Comparison of ENCODE assay signal across 8 cellular contexts in the genomic region with DNA sequence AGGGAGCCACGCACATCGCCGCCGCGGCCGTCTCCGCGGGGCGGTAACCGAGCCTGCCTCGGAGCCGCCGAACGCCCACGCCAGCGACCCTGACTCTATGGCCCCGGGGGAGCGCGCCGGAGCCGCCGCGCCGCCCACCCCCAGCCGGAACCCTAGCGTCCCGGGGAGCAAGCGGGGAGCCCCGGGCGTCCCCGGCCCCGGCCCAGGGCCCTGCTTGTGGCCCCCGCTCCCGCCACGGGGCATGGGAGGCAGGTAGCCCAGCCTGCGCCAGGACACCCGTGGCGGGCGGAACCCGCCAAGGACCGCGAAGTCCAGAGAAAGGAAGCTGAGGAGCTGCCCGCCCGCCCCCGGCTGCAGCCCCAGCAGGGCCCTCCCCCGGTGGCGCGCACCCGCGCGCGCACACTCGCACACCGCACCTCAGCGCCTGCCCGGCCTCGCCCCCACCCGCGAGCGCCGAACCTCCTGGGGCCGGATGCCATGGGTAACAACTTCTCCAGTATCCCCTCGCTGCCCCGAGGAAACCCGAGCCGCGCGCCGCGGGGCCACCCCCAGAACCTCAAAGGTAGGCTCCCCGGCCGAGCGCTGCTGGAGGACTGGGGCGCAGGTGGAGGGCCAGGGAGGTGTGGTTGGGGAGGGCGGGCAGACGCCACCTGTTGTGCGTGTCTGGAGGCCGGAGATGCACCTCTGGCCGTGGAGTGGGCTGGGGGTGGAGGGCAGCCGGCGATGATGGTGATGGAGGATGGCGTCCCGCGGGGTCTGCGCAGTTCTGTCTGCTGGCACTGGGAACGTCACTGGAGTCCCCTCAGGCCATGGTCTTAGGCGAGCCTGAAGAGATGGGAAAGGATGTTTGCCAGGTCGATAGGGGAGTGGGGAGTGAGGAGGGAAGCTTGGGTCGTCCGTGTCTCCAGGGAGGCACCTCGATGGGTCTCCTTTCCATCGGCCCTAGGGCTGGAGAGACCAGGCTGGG. TPM values are rescaled to one million over a fixed set of nuclear protein-coding genes. Genes with fewer than 3 reads are reported as not detected.
DNase-seq lines count a peak whose midpoint lies in the region; ATAC-seq and FAIRE-seq lines count a peak whose summit lies in the region.

No MANE protein-coding gene starts in this region.

- ATAC-seq in HG03460 (IDR thresholded peaks at IDR 0.05; ENCODE audit: unreplicated experiment): no peak
- ATAC-seq in HG03520 (IDR thresholded peaks at IDR 0.05; ENCODE audit: unreplicated experiment): no peak
- no peak for ATAC-seq in HG03095 (IDR thresholded peaks at IDR 0.05; ENCODE audit: unreplicated experiment)

- no CpG with 5 or more reads among the region's 92 CpGs for WGBS in trophoblast cell (ENCODE audit: extremely low coverage, insufficient coverage, insufficient read length)

- H4K8ac ChIP-seq in trophoblast cell (ENCODE audit: low read depth, low read length): no peak overlapping the region

- peak overlapping the region; percentile 70 for H3K4me3 ChIP-seq in trophoblast cell (ENCODE audit: low read depth, low read length)

- no peak overlapping the region for H3K18ac ChIP-seq in trophoblast cell (ENCODE audit: low read length)

- peaks cover 1% of the 10 kb centered on the region for H3K79me1 ChIP-seq in trophoblast cell (ENCODE audit: low read length)

- no peaks in the 10 kb centered on the region for H3K9me3 ChIP-seq in trophoblast cell (ENCODE audit: insufficient read depth, low read depth, low read length)

- H2AFZ ChIP-seq in trophoblast cell (ENCODE audit: insufficient read depth, low read length, poor library complexity): peak overlapping the region; percentile 23

- H3K27ac ChIP-seq in trophoblast cell (ENCODE audit: low read depth, low read length): no peak overlapping the region

- peak overlapping the region; percentile 47 for H3K14ac ChIP-seq in trophoblast cell (ENCODE audit: low read length)

- no peak for FAIRE-seq in frontal cortex (lab: Jason Lieb, UNC)

- H3K9ac ChIP-seq in trophoblast cell (ENCODE audit: low read length): no peak overlapping the region

- H3K36me3 ChIP-seq in trophoblast cell (ENCODE audit: control insufficient read depth in 1 of 2, insufficient read depth in 2 of 2, low read length in 2 of 2): no peaks in the 10 kb centered on the region

- peaks cover 20% of the 10 kb centered on the region for H3K27me3 ChIP-seq in trophoblast cell (ENCODE audit: insufficient read depth, low read length)

- no peak overlapping the region for H2BK120ac ChIP-seq in trophoblast cell (ENCODE audit: insufficient read depth, low read length, poor library complexity)

- H4K91ac ChIP-seq in trophoblast cell (ENCODE audit: low read depth, low read length): no peak overlapping the region

- peaks cover 23% of the 10 kb centered on the region in 2 experiments for H3K4me1 ChIP-seq in trophoblast cell (ENCODE audit: control insufficient read depth in 1 of 2, insufficient read depth in 2 of 2, low read length in 2 of 2)

- H3K79me2 ChIP-seq in trophoblast cell (ENCODE audit: control insufficient read depth, insufficient read depth, low read length, poor library complexity): no peaks in the 10 kb centered on the region

- no peak overlapping the region for H4K12ac ChIP-seq in trophoblast cell (ENCODE audit: low read depth, low read length)

- H2BK12ac ChIP-seq in trophoblast cell (ENCODE audit: low read length): peak overlapping the region; percentile 14

- no peak overlapping the region for H3K4ac ChIP-seq in trophoblast cell (ENCODE audit: low read depth, low read length)

- DNase-seq in activated T-cell treated with anti-CD3 and anti-CD28 coated beads for 48 hours (ENCODE audit: low read depth) (peak; percentile 18), activated T-cell treated with anti-CD3 and anti-CD28 coated beads for 4 hours (no peak), frontal cortex (ENCODE audit: low spot score in 2 of 2) (peak; percentile 42 to 44), trophoblast cell (peak in 1 of 2 donors; percentile 48)
- DNase-seq in activated CD8-positive, alpha-beta memory T cell treated with anti-CD3 and anti-CD28 coated beads, Interleukin-2, amount 50 U/mL, for 4 hours: peak; percentile 24

- no peak overlapping the region for H2BK5ac ChIP-seq in trophoblast cell (ENCODE audit: low read depth, low read length, poor library complexity)

- no peak overlapping the region for H2AK5ac ChIP-seq in trophoblast cell (ENCODE audit: low read length)

- H3K4me2 ChIP-seq in trophoblast cell (ENCODE audit: low read length): peak overlapping the region; percentile 93

- H3K23ac ChIP-seq in trophoblast cell (ENCODE audit: low read length): no peak overlapping the region

RNA-seq across cellular contexts. Expression of a gene that starts 0.7 kb away (rescaled TPM):
- 25.7 TPM for total RNA-seq in frontal cortex
- 197 and 211 TPM in 2 replicates for polyA plus RNA-seq in trophoblast cell (2013)

RNA-seq across cellular contexts. Expression of a gene that starts 15.2 kb away (rescaled TPM):
- total RNA-seq in frontal cortex: not detected
- polyA plus RNA-seq in trophoblast cell (2013): 0.33 and 0.36 TPM in 2 replicates

RNA-seq across cellular contexts. Expression of a gene that starts 35.5 kb away (rescaled TPM):
- not detected for total RNA-seq in frontal cortex
- 0.01 TPM in 1 of 2 replicates, not detected in the other for polyA plus RNA-seq in trophoblast cell (2013)

RNA-seq across cellular contexts. Expression of a gene that starts 42.0 kb away (rescaled TPM):
- 1.6 TPM for total RNA-seq in frontal cortex
- 8.8 and 10.1 TPM in 2 replicates for polyA plus RNA-seq in trophoblast cell (2013)
